Comparison of ENCODE assay signal across 8 cellular contexts in genomic region chr1:155308493-155309422, GRCh38. TPM values are rescaled to one million over a fixed set of nuclear protein-coding genes. Genes with fewer than 3 reads are reported as not detected.
DNase-seq lines count a peak whose midpoint lies in the region; ATAC-seq and TF ChIP-seq lines count a peak whose summit lies in the region.

TSS of gene FDPS (plus strand) at chr1:155308866. CDS start at chr1:155309790, 924 bp downstream.

- H3K27me3 ChIP-seq in ovary (no peaks in the 10 kb centered on the region), thyroid gland (no peaks in the 10 kb centered on the region)

- WGBS in ovary, 3 donors, result 0 to 1% (median 1%) methylated on average over 47 to 51 of the region's 51 CpGs
- 0% methylated on average over 42 to 51 of the region's 51 CpGs for WGBS in thyroid gland, 2 donors

- H3K4me3 ChIP-seq in GM12864 (ENCODE audit: low read depth, low read length), result peak within 1 kb of the TSS; percentile 85
- H3K4me3 ChIP-seq in ovary, result peak within 1 kb of the TSS; percentile 80
- peak within 1 kb of the TSS; percentile 34 to 55 (median 52) for H3K4me3 ChIP-seq in thyroid gland (replicated peaks in 1 of 3)

- ATAC-seq in HG02759 (IDR thresholded peaks at IDR 0.05; ENCODE audit: unreplicated experiment), result peak; percentile 96

- TF ChIP-seq CTCF in GM12864 (IDR thresholded peaks at IDR 0.05; ENCODE audit: low read depth, low read length, missing control alignments) (no peak), ovary (IDR thresholded peaks at IDR 0.05) (peak in 2 of 3 donors; percentile 47 to 68), thyroid gland (IDR thresholded peaks at IDR 0.05) (peak in 4 of 6 experiments; percentile 10 to 44 (median 34))

- intact Hi-C loops in head of caudate nucleus (cut with DNase I), result no loop called here
- intact Hi-C loops in ovary (cut with DNase I), result no loop called here
- intact Hi-C loops in thyroid gland (cut with DNase I), result no loop called here

- H3K36me3 ChIP-seq in ovary (no peaks in the 10 kb centered on the region), thyroid gland (no peaks in the 10 kb centered on the region)

- TF ChIP-seq EP300 in ovary (IDR thresholded peaks at IDR 0.05), result peak; percentile 36

- H3K27ac ChIP-seq in ovary, result peak within 1 kb of the TSS; percentile 54 to 84
- peak within 1 kb of the TSS; percentile 66 to 82 (median 79) for H3K27ac ChIP-seq in thyroid gland

- no peaks in the 10 kb centered on the region for H3K9me3 ChIP-seq in ovary
- H3K9me3 ChIP-seq in thyroid gland, result no peaks in the 10 kb centered on the region

- DNase-seq in GM12864 (ENCODE audit: low read depth), result peak; percentile 98
- DNase-seq in NCI-H1417 (lab: John Stamatoyannopoulos, UW), result peak; percentile 97 to 100 (median 99)
- DNase-seq in SW 1271 (lab: John Stamatoyannopoulos, UW), result peak; percentile 84 to 93
- peak; percentile 91 for DNase-seq in activated naive CD8-positive, alpha-beta T cell treated with anti-CD3 and anti-CD28 coated beads, Interleukin-2, amount 50 U/mL, for 16 hours (ENCODE audit: low read depth, low spot score)
- DNase-seq in head of caudate nucleus, result peak; percentile 98 to 100 (median 100)
- peak; percentile 97 to 98 (median 98) for DNase-seq in ovary
- DNase-seq in thyroid gland, result peak; percentile 99

- TF ChIP-seq POLR2A in ovary (IDR thresholded peaks at IDR 0.05) (peak; percentile 48), thyroid gland (IDR thresholded peaks at IDR 0.05) (peak in 1 of 2 donors; percentile 80)

- peaks cover 5% of the 10 kb centered on the region for H3K4me1 ChIP-seq in ovary (ENCODE audit: insufficient read depth)
- peaks cover 13 to 20% of the 10 kb centered on the region in 2 donors for H3K4me1 ChIP-seq in thyroid gland

RNA-seq across cellular contexts. Expression of gene FDPS, which starts in this region (rescaled TPM):
- total RNA-seq in ovary (100 to 1,000 TPM in 2 of 7 donors, 10 to 100 TPM in 5; 50.7 to 177 (median 74.9) TPM), thyroid gland (100 to 1,000 TPM in 1 of 4 donors, 10 to 100 TPM in 3; 89.0 to 103 (median 98.9) TPM)
- 100 to 1,000 TPM in 1 of 2 donors, 10 to 100 TPM in 1; 80.8 to 423 TPM for polyA plus RNA-seq in ovary

Comparison
In these comparisons a context has a peak if more than half of its experiments do, and no peak if none do; other contexts are left out.
1. Peak in every context shown above with its lines: DNase-seq, ATAC-seq, H3K4me3 ChIP-seq and H3K27ac ChIP-seq.